2 cellular contexts compared by ENCODE assay signal in genomic region chrX:99800016-99800415, GRCh38.
TF ChIP-seq lines count a peak whose summit lies in the region.

No MANE protein-coding gene starts in this region.

TF ChIP-seq in HepG2, 621 proteins besides CTCF, POLR2A, EP300 and RAD21 (continued from another document):
- TF ChIP-seq HBP1 (CRISPR knock-in tag; IDR thresholded peaks at IDR 0.05; ENCODE audit: low read depth), result no peak
- no peak for TF ChIP-seq NR0B2 (CRISPR knock-in tag; IDR thresholded peaks at IDR 0.05)
- no peak for TF ChIP-seq ZNF687 (CRISPR knock-in tag; IDR thresholded peaks at IDR 0.05)
- TF ChIP-seq ZNF614 (CRISPR knock-in tag; IDR thresholded peaks at IDR 0.05; ENCODE audit: borderline replicate concordance), result no peak

TF ChIP-seq in HEK293, 187 proteins besides CTCF, POLR2A, EP300 and RAD21 (continued from another document):
- TF ChIP-seq ZNF837 (tag by site-specific recombination; IDR thresholded peaks at IDR 0.05), result no peak
